21 cellular contexts compared by ENCODE assay signal in the genomic region with DNA sequence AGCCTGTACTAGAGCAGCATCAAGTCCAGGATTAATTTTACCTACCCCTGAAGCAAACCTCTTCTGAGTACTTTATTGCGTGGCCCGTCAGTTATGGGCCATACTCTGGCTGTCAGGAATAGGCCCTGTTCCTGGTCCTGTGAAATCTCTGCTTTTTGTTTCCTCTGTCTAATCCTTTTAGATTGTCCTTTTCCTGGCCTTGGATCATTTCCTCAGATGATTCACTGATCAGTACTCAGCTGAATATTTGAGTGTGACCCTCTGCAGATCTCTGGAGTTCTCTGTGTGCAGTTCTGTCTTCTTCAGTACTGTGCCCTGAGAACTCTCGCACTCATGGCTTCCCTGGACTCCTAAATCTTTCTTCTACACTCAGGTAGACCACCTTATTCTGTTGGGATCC.
DNase-seq lines count a peak whose midpoint lies in the region; ATAC-seq and TF ChIP-seq lines count a peak whose summit lies in the region.
"Had no signal": no experiment of that assay in that cellular context is flagged by ENCODE, and none has a peak within 500 bp of the region (broad histone marks: within the 10 kb centered on the region; RNA-seq: fewer than 3 reads in every experiment).

No MANE protein-coding gene starts in this region.

- intact Hi-C loops in Right ventricle myocardium inferior (cut with DNase I), result no loop called here
- intact Hi-C loops in right cardiac atrium (cut with DNase I), result no loop called here
- intact Hi-C loops in aorta (cut with DNase I), result no loop called here

- DNase-seq in Right ventricle myocardium inferior (ENCODE audit: missing footprints), result no peak
- no peak for DNase-seq in right atrium auricular region (ENCODE audit: low spot score)
- peak; percentile 24 for DNase-seq in astrocyte of the spinal cord (ENCODE audit: low read depth, low spot score)
- no peak for DNase-seq in right cardiac atrium
- DNase-seq in aorta, result no peak
- DNase-seq in NCI-H187 treated with DMSO at 0.1 percent for 48 hours (lab: John Stamatoyannopoulos, UW), result no peak
- no peak for DNase-seq in stimulated activated CD4-positive, alpha-beta T cell treated with anti-CD3 and anti-CD28 coated beads, Interleukin-1b, Interleukin-23, amount 100 ng/mL, for 48 hours
- no peak for DNase-seq in type B pancreatic cell (ENCODE audit: extremely low spot score, unreplicated experiment)
- DNase-seq: activated CD8-positive, alpha-beta T cell treated with anti-CD3 and anti-CD28 coated beads for 36 hours; activated naive CD8-positive, alpha-beta T cell treated with anti-CD3 and anti-CD28 coated beads, Interleukin-2, amount 10 ng/mL, durations not matched to agents 7 days and 5 days; CD4-positive, CD25-positive, alpha-beta regulatory T cell; effector memory CD8-positive, alpha-beta T cell; gastrocnemius medialis; NCI-H1930; ovary; SIG-M5; T-helper 2 cell had no signal

- H3K4me1 ChIP-seq in right atrium auricular region, result peaks cover 0 to 20% of the 10 kb centered on the region in 2 donors
- peaks cover 2% of the 10 kb centered on the region for H3K4me1 ChIP-seq in right cardiac atrium (ENCODE audit: control insufficient read depth, insufficient read depth, low read length)
- H3K4me1 ChIP-seq in aorta (ENCODE audit: control insufficient read depth in 1 of 2, insufficient read depth in 2 of 2, low read length in 2 of 2), result no peaks in the 10 kb centered on the region

- no peaks in the 10 kb centered on the region for H3K4me1 Mint-ChIP-seq in type B pancreatic cell (ENCODE audit: unreplicated experiment)

- no peak for TF ChIP-seq CTCF in right atrium auricular region (IDR thresholded peaks at IDR 0.05)
- no peak for TF ChIP-seq CTCF in astrocyte of the spinal cord (IDR thresholded peaks at IDR 0.05; ENCODE audit: low read depth, low read length)
- no peak for TF ChIP-seq CTCF in type B pancreatic cell (conservative IDR thresholded peaks at IDR 0.05)

- no peaks in the 10 kb centered on the region for H3K27me3 Mint-ChIP-seq in type B pancreatic cell
- H3K27me3 Mint-ChIP-seq: activated CD8-positive, alpha-beta T cell treated with anti-CD3 and anti-CD28 coated beads for 36 hours; activated naive CD8-positive, alpha-beta T cell treated with anti-CD3 and anti-CD28 coated beads, Interleukin-2, amount 10 ng/mL, durations not matched to agents 7 days and 5 days; CD4-positive, CD25-positive, alpha-beta regulatory T cell; central memory CD8-positive, alpha-beta T cell; effector memory CD8-positive, alpha-beta T cell; IgD-negative memory B cell had no signal

- H3K27me3 ChIP-seq in right atrium auricular region (no peaks in the 10 kb centered on the region), right cardiac atrium (ENCODE audit: control insufficient read depth, insufficient read depth) (no peaks in the 10 kb centered on the region), aorta (ENCODE audit: control insufficient read depth in 1 of 2, insufficient read depth in 2 of 2, low read length in 1 of 2) (no peaks in the 10 kb centered on the region)
- H3K27me3 ChIP-seq: gastrocnemius medialis, ovary had no signal

- H3K27ac Mint-ChIP-seq in type B pancreatic cell, result no peak overlapping the region
- H3K27ac Mint-ChIP-seq: activated CD8-positive, alpha-beta T cell treated with anti-CD3 and anti-CD28 coated beads for 36 hours; activated naive CD8-positive, alpha-beta T cell treated with anti-CD3 and anti-CD28 coated beads, Interleukin-2, amount 10 ng/mL, durations not matched to agents 7 days and 5 days; CD4-positive, CD25-positive, alpha-beta regulatory T cell; effector memory CD8-positive, alpha-beta T cell; IgD-negative memory B cell; WTC11 had no signal

- no peaks in the 10 kb centered on the region for H3K9me3 ChIP-seq in right atrium auricular region
- H3K9me3 ChIP-seq in right cardiac atrium (ENCODE audit: control insufficient read depth, low read length), result no peaks in the 10 kb centered on the region
- no peaks in the 10 kb centered on the region for H3K9me3 ChIP-seq in aorta (ENCODE audit: control insufficient read depth, low read length)
- H3K9me3 ChIP-seq: gastrocnemius medialis, ovary had no signal

- H3K36me3 Mint-ChIP-seq in type B pancreatic cell, result no peaks in the 10 kb centered on the region
- H3K36me3 Mint-ChIP-seq: IgD-negative memory B cell, WTC11 had no signal

- in situ Hi-C loops in astrocyte of the spinal cord (cut with HindIII; ENCODE audit: low sequenced_read_pairs), result no loop called here

- H3K36me3 ChIP-seq in right atrium auricular region (no peaks in the 10 kb centered on the region), aorta (ENCODE audit: control insufficient read depth in 1 of 2, insufficient read depth in 2 of 2, low read length in 1 of 2) (no peaks in the 10 kb centered on the region)
- H3K36me3 ChIP-seq: gastrocnemius medialis, ovary had no signal

- H3K9me3 Mint-ChIP-seq in type B pancreatic cell, result no peaks in the 10 kb centered on the region
- H3K9me3 Mint-ChIP-seq: activated CD8-positive, alpha-beta T cell treated with anti-CD3 and anti-CD28 coated beads for 36 hours; activated naive CD8-positive, alpha-beta T cell treated with anti-CD3 and anti-CD28 coated beads, Interleukin-2, amount 10 ng/mL, durations not matched to agents 7 days and 5 days; central memory CD8-positive, alpha-beta T cell; effector memory CD8-positive, alpha-beta T cell; IgD-negative memory B cell; WTC11 had no signal

- ATAC-seq in Right ventricle myocardium inferior (peak; percentile 46), right cardiac atrium (peak; percentile 22 to 77), aorta (ENCODE audit: low FRiP score) (peak; percentile 44)
- ATAC-seq: activated CD8-positive, alpha-beta T cell treated with anti-CD3 and anti-CD28 coated beads for 36 hours; effector memory CD8-positive, alpha-beta T cell; gastrocnemius medialis; WTC11 had no signal

- 84% methylated on average over 3 of the region's 3 CpGs for WGBS in right cardiac atrium
- 95 to 96% methylated on average over 3 of the region's 3 CpGs for WGBS in aorta, 2 donors

- no peak overlapping the region for H3K4me3 Mint-ChIP-seq in type B pancreatic cell
- H3K4me3 Mint-ChIP-seq: activated CD8-positive, alpha-beta T cell treated with anti-CD3 and anti-CD28 coated beads for 36 hours; activated naive CD8-positive, alpha-beta T cell treated with anti-CD3 and anti-CD28 coated beads, Interleukin-2, amount 10 ng/mL, durations not matched to agents 7 days and 5 days; CD4-positive, CD25-positive, alpha-beta regulatory T cell; central memory CD8-positive, alpha-beta T cell; effector memory CD8-positive, alpha-beta T cell; IgD-negative memory B cell; WTC11 had no signal

- no peak overlapping the region for H3K4me3 ChIP-seq in right atrium auricular region
- H3K4me3 ChIP-seq in astrocyte of the spinal cord (ENCODE audit: low read depth, low read length), result no peak overlapping the region
- no peak overlapping the region for H3K4me3 ChIP-seq in right cardiac atrium (ENCODE audit: low read length)
- no peak overlapping the region for H3K4me3 ChIP-seq in aorta (ENCODE audit: low read length in 2 of 2)
- H3K4me3 ChIP-seq: gastrocnemius medialis, ovary had no signal

- no peak overlapping the region for H3K27ac ChIP-seq in right atrium auricular region
- no peak overlapping the region for H3K27ac ChIP-seq in right cardiac atrium (ENCODE audit: low read length)
- H3K27ac ChIP-seq in aorta (ENCODE audit: low read depth in 1 of 2, low read length in 2 of 2), result no peak overlapping the region
- H3K27ac ChIP-seq: 22Rv1, gastrocnemius medialis, ovary had no signal
